ENCODE assay signal across 20 cellular contexts in genomic region chr4:35925806-35926205, GRCh38.
A peak's percentile ranks its signal among the peaks of the same experiment; 100 is the strongest.
DNase-seq lines count a peak whose midpoint lies in the region; ATAC-seq, FAIRE-seq and TF ChIP-seq lines count a peak whose summit lies in the region.
"Had no signal": no experiment of that assay in that cellular context is flagged by ENCODE, and none has a peak within 500 bp of the region (broad histone marks: within the 10 kb centered on the region; RNA-seq: fewer than 3 reads in every experiment).

No MANE protein-coding gene starts in this region.

- no peaks in the 10 kb centered on the region for H3K4me1 ChIP-seq in hepatocyte (ENCODE audit: insufficient read depth)
- H3K4me1 ChIP-seq: right lobe of liver, SJSA1 had no signal

- H3K36me3 Mint-ChIP-seq in activated CD4-positive, alpha-beta memory T cell treated with anti-CD3 and anti-CD28 coated beads for 36 hours: no peaks in the 10 kb centered on the region
- no peaks in the 10 kb centered on the region for H3K36me3 Mint-ChIP-seq in activated CD4-positive, alpha-beta memory T cell treated with anti-CD3 and anti-CD28 coated beads, Interleukin-2, amount 10 ng/mL, durations not matched to agents 7 days and 5 days (ENCODE audit: low read depth)
- no peaks in the 10 kb centered on the region for H3K36me3 Mint-ChIP-seq in immature natural killer cell
- H3K36me3 Mint-ChIP-seq: naive thymus-derived CD8-positive, alpha-beta T cell had no signal

- H3K9me3 Mint-ChIP-seq in activated CD4-positive, alpha-beta memory T cell treated with anti-CD3 and anti-CD28 coated beads for 36 hours: no peaks in the 10 kb centered on the region
- no peaks in the 10 kb centered on the region for H3K9me3 Mint-ChIP-seq in activated CD4-positive, alpha-beta memory T cell treated with anti-CD3 and anti-CD28 coated beads, Interleukin-2, amount 10 ng/mL, durations not matched to agents 7 days and 5 days
- H3K9me3 Mint-ChIP-seq in immature natural killer cell: no peaks in the 10 kb centered on the region
- H3K9me3 Mint-ChIP-seq: naive thymus-derived CD8-positive, alpha-beta T cell had no signal

- POLR2A ChIA-PET in activated CD4-positive, alpha-beta memory T cell treated with anti-CD3 and anti-CD28 coated beads for 36 hours (lab: Charles Lee): no interaction called here
- POLR2A ChIA-PET in activated CD4-positive, alpha-beta memory T cell treated with anti-CD3 and anti-CD28 coated beads, Interleukin-2, amount 10 ng/mL, durations not matched to agents 7 days and 5 days (lab: Charles Lee): no interaction called here

- H3K4me2 ChIP-seq in hepatocyte: no peak overlapping the region

- intact Hi-C loops in activated CD4-positive, alpha-beta memory T cell treated with anti-CD3 and anti-CD28 coated beads for 36 hours (cut with micrococcal nuclease): no loop called here

- peak; percentile 73 for ATAC-seq in HG02571 (IDR thresholded peaks at IDR 0.05; ENCODE audit: unreplicated experiment)
- peak; percentile 83 for ATAC-seq in HG03175 (IDR thresholded peaks at IDR 0.05; ENCODE audit: unreplicated experiment)
- ATAC-seq: naive thymus-derived CD8-positive, alpha-beta T cell; right lobe of liver had no signal

- H3K27ac ChIP-seq in hepatocyte: no peak overlapping the region
- H3K27ac ChIP-seq: right lobe of liver, SJSA1, WERI-Rb-1 had no signal

- no peak for FAIRE-seq in RCC 7860 (lab: Jason Lieb, UNC)
- FAIRE-seq: A204.1, astrocyte, D721Med, H54 had no signal

- H3K9me2 ChIP-seq in hepatocyte (replicated peaks; ENCODE audit: insufficient read depth): no peaks in the 10 kb centered on the region

- 90% methylated on average over 3 of the region's 3 CpGs for WGBS in hepatocyte (ENCODE audit: low lambda C conversion rate, missing lambda C conversion rate)

- no peak overlapping the region for H3K4me3 Mint-ChIP-seq in activated CD4-positive, alpha-beta memory T cell treated with anti-CD3 and anti-CD28 coated beads for 36 hours
- H3K4me3 Mint-ChIP-seq in activated CD4-positive, alpha-beta memory T cell treated with anti-CD3 and anti-CD28 coated beads, Interleukin-2, amount 10 ng/mL, durations not matched to agents 7 days and 5 days: no peak overlapping the region
- no peak overlapping the region for H3K4me3 Mint-ChIP-seq in immature natural killer cell
- H3K4me3 Mint-ChIP-seq: naive thymus-derived CD8-positive, alpha-beta T cell had no signal

- no peaks in the 10 kb centered on the region for H3K4me1 Mint-ChIP-seq in activated CD4-positive, alpha-beta memory T cell treated with anti-CD3 and anti-CD28 coated beads for 36 hours (ENCODE audit: low read depth)
- no peaks in the 10 kb centered on the region for H3K4me1 Mint-ChIP-seq in activated CD4-positive, alpha-beta memory T cell treated with anti-CD3 and anti-CD28 coated beads, Interleukin-2, amount 10 ng/mL, durations not matched to agents 7 days and 5 days
- no peaks in the 10 kb centered on the region for H3K4me1 Mint-ChIP-seq in immature natural killer cell
- H3K4me1 Mint-ChIP-seq: naive thymus-derived CD8-positive, alpha-beta T cell had no signal

- no peak overlapping the region for H3K27ac Mint-ChIP-seq in activated CD4-positive, alpha-beta memory T cell treated with anti-CD3 and anti-CD28 coated beads for 36 hours
- H3K27ac Mint-ChIP-seq in activated CD4-positive, alpha-beta memory T cell treated with anti-CD3 and anti-CD28 coated beads, Interleukin-2, amount 10 ng/mL, durations not matched to agents 7 days and 5 days: no peak overlapping the region
- H3K27ac Mint-ChIP-seq in immature natural killer cell: no peak overlapping the region
- H3K27ac Mint-ChIP-seq: naive thymus-derived CD8-positive, alpha-beta T cell had no signal

- no peaks in the 10 kb centered on the region for H4K20me1 ChIP-seq in hepatocyte (ENCODE audit: insufficient read depth, poor library complexity, severe bottlenecking)

- CTCF ChIA-PET in activated CD4-positive, alpha-beta memory T cell treated with anti-CD3 and anti-CD28 coated beads for 36 hours (lab: Charles Lee): interaction anchor here (1.2 to 1.6 kb wide), 2 partner anchors 9 kb away, joined by 3 to 9 read pairs; no protein-coding TSS in a partner anchor
- CTCF ChIA-PET in activated CD4-positive, alpha-beta memory T cell treated with anti-CD3 and anti-CD28 coated beads, Interleukin-2, amount 10 ng/mL, durations not matched to agents 7 days and 5 days (lab: Charles Lee): no interaction called here

- H3K9me3 ChIP-seq in hepatocyte (ENCODE audit: low read depth): no peaks in the 10 kb centered on the region
- H3K9me3 ChIP-seq: right lobe of liver, SJSA1 had no signal

- no peaks in the 10 kb centered on the region for H3K36me3 ChIP-seq in hepatocyte (replicated peaks; ENCODE audit: insufficient read depth, low read depth)
- H3K36me3 ChIP-seq: right lobe of liver, SJSA1, WERI-Rb-1 had no signal

- TF ChIP-seq CTCF in hepatocyte (IDR thresholded peaks at IDR 0.05; ENCODE audit: poor library complexity): no peak

- no peaks in the 10 kb centered on the region for H3K79me2 ChIP-seq in hepatocyte

- H3K27me3 Mint-ChIP-seq in activated CD4-positive, alpha-beta memory T cell treated with anti-CD3 and anti-CD28 coated beads for 36 hours: no peaks in the 10 kb centered on the region
- peaks cover 10% of the 10 kb centered on the region for H3K27me3 Mint-ChIP-seq in activated CD4-positive, alpha-beta memory T cell treated with anti-CD3 and anti-CD28 coated beads, Interleukin-2, amount 10 ng/mL, durations not matched to agents 7 days and 5 days
- H3K27me3 Mint-ChIP-seq in immature natural killer cell (ENCODE audit: low read depth in 3 of 3): peaks cover 0 to 5% (median 2%) of the 10 kb centered on the region in 3 donors

- no peaks in the 10 kb centered on the region for H3K27me3 ChIP-seq in hepatocyte
- H3K27me3 ChIP-seq: right lobe of liver, SJSA1 had no signal

- no peak overlapping the region for H3K4me3 ChIP-seq in hepatocyte
- H3K4me3 ChIP-seq: right lobe of liver, SJSA1 had no signal

- peak; percentile 16 for DNase-seq in activated CD4-positive, alpha-beta memory T cell treated with anti-CD3 and anti-CD28 coated beads for 36 hours
- DNase-seq in activated CD4-positive, alpha-beta memory T cell treated with anti-CD3 and anti-CD28 coated beads, Interleukin-2, amount 10 ng/mL, durations not matched to agents 7 days and 5 days: no peak
- DNase-seq in renal cortical epithelial cell (ENCODE audit: low read depth): peak; percentile 31
- DNase-seq in immature natural killer cell: no peak
- DNase-seq in hepatocyte (ENCODE audit: low spot score): no peak
- no peak for DNase-seq in RCC 7860 (ENCODE audit: low spot score)
- DNase-seq: activated T-cell treated with anti-CD3 and anti-CD28 coated beads, Interleukin-2, amount 50 U/mL, for 1 hour; IMR-90; naive thymus-derived CD8-positive, alpha-beta T cell; NCI-H146; NCI-H748 treated with DMSO at 0.1 percent for 48 hours; right lobe of liver; WERI-Rb-1 had no signal

- no peak overlapping the region for H2AFZ ChIP-seq in hepatocyte

Comparison
In these comparisons a context has a peak if more than half of its experiments do, and no peak if none do; other contexts are left out.
1. DNase-seq: peak in activated CD4-positive, alpha-beta memory T cell treated with anti-CD3 and anti-CD28 coated beads for 36 hours (single experiment) and renal cortical epithelial cell (single experiment); none in activated CD4-positive, alpha-beta memory T cell treated with anti-CD3 and anti-CD28 coated beads, Interleukin-2, amount 10 ng/mL, durations not matched to agents 7 days and 5 days (single experiment), immature natural killer cell (0 of 3), hepatocyte (single experiment) and RCC 7860 (single experiment).